ENCODE assay signal across 1 cellular context in genomic region chr16:56332464-56333079, GRCh38.
TF ChIP-seq lines count a peak whose summit lies in the region.

No MANE protein-coding gene starts in this region.

TF ChIP-seq in HepG2, 621 proteins besides CTCF, POLR2A, EP300 and RAD21 (continued from another document):
- TF ChIP-seq, protein P1, sequence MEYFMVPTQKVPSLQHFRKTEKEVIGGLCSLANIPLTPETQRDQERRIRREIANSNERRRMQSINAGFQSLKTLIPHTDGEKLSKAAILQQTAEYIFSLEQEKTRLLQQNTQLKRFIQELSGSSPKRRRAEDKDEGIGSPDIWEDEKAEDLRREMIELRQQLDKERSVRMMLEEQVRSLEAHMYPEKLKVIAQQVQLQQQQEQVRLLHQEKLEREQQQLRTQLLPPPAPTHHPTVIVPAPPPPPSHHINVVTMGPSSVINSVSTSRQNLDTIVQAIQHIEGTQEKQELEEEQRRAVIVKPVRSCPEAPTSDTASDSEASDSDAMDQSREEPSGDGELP (IDR thresholded peaks at IDR 0.05; ENCODE audit: borderline replicate concordance, low read depth): peak; percentile 43; the same call in 1 of the 2 replicates
- TF ChIP-seq, protein P2, sequence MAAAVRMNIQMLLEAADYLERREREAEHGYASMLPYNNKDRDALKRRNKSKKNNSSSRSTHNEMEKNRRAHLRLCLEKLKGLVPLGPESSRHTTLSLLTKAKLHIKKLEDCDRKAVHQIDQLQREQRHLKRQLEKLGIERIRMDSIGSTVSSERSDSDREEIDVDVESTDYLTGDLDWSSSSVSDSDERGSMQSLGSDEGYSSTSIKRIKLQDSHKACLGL (CRISPR knock-in tag; IDR thresholded peaks at IDR 0.05): no peak
- peak; percentile 54; the same call in 1 of the 2 replicates for TF ChIP-seq ZNF891 (CRISPR knock-in tag; IDR thresholded peaks at IDR 0.05)
- no peak for TF ChIP-seq SETDB1 (CRISPR knock-in tag; IDR thresholded peaks at IDR 0.05; ENCODE audit: borderline replicate concordance)
- no peak for TF ChIP-seq ZNF749 (CRISPR knock-in tag; IDR thresholded peaks at IDR 0.05; ENCODE audit: borderline replicate concordance)
- no peak for TF ChIP-seq BHLHE40 (IDR thresholded peaks at IDR 0.05; ENCODE audit: low read length)
- no peak for TF ChIP-seq NAIF1 (CRISPR knock-in tag; IDR thresholded peaks at IDR 0.05; ENCODE audit: borderline replicate concordance)
- TF ChIP-seq ZNF589 (CRISPR knock-in tag; conservative IDR thresholded peaks at IDR 0.05): no peak
- no peak for TF ChIP-seq ZNF264 (CRISPR knock-in tag; IDR thresholded peaks at IDR 0.05)
- no peak for TF ChIP-seq TIGD3 (CRISPR knock-in tag; IDR thresholded peaks at IDR 0.05; ENCODE audit: borderline replicate concordance)
- no peak for TF ChIP-seq JUN (CRISPR knock-in tag; IDR thresholded peaks at IDR 0.05)
- TF ChIP-seq CBX2 (IDR thresholded peaks at IDR 0.05; ENCODE audit: low read depth, low read length): no peak
- TF ChIP-seq CBX2 (CRISPR knock-in tag; IDR thresholded peaks at IDR 0.05; ENCODE audit: low read depth): no peak
- TF ChIP-seq SRSF1 (optimal IDR thresholded peaks at IDR 0.05; ENCODE audit: low read depth, low read length): no peak
- no peak for TF ChIP-seq YEATS4 (CRISPR knock-in tag; IDR thresholded peaks at IDR 0.05; ENCODE audit: borderline replicate concordance)
- no peak for TF ChIP-seq ARNT (IDR thresholded peaks at IDR 0.05)
- TF ChIP-seq ZNF362 (CRISPR knock-in tag; IDR thresholded peaks at IDR 0.05; ENCODE audit: borderline replicate concordance): peak; percentile 35; the same call in 1 of the 2 replicates
- no peak for TF ChIP-seq ZNF17 (CRISPR knock-in tag; IDR thresholded peaks at IDR 0.05)
- no peak for TF ChIP-seq ZNF652 (CRISPR knock-in tag; IDR thresholded peaks at IDR 0.05; ENCODE audit: borderline replicate concordance, low read depth)
- no peak; the same call in 1 of the 2 replicates for TF ChIP-seq ZBTB7A (CRISPR knock-in tag; IDR thresholded peaks at IDR 0.05)
- TF ChIP-seq ZNF275 (CRISPR knock-in tag; IDR thresholded peaks at IDR 0.05; ENCODE audit: borderline replicate concordance): no peak
- no peak for TF ChIP-seq ZNF280D (CRISPR knock-in tag; IDR thresholded peaks at IDR 0.05)
- no peak for TF ChIP-seq IRF9 (CRISPR knock-in tag; IDR thresholded peaks at IDR 0.05; ENCODE audit: borderline replicate concordance)
- no peak for TF ChIP-seq STAT5B (CRISPR knock-in tag; IDR thresholded peaks at IDR 0.05)
- TF ChIP-seq ZNF850 (CRISPR knock-in tag; conservative IDR thresholded peaks at IDR 0.05): no peak
- TF ChIP-seq CBX5 (CRISPR knock-in tag; IDR thresholded peaks at IDR 0.05; ENCODE audit: borderline replicate concordance): peak; percentile 53; the same call in 1 of the 2 replicates
- TF ChIP-seq ZNF136 (CRISPR knock-in tag; IDR thresholded peaks at IDR 0.05; ENCODE audit: low read depth): 0 out of 2 replicates have a peak, but pooled peaks have one; percentile 51
- no peak for TF ChIP-seq BCL3 (CRISPR knock-in tag; IDR thresholded peaks at IDR 0.05)
- TF ChIP-seq XRCC5 (optimal IDR thresholded peaks at IDR 0.05; ENCODE audit: low read length): peak; percentile 89
- TF ChIP-seq, protein P3, sequence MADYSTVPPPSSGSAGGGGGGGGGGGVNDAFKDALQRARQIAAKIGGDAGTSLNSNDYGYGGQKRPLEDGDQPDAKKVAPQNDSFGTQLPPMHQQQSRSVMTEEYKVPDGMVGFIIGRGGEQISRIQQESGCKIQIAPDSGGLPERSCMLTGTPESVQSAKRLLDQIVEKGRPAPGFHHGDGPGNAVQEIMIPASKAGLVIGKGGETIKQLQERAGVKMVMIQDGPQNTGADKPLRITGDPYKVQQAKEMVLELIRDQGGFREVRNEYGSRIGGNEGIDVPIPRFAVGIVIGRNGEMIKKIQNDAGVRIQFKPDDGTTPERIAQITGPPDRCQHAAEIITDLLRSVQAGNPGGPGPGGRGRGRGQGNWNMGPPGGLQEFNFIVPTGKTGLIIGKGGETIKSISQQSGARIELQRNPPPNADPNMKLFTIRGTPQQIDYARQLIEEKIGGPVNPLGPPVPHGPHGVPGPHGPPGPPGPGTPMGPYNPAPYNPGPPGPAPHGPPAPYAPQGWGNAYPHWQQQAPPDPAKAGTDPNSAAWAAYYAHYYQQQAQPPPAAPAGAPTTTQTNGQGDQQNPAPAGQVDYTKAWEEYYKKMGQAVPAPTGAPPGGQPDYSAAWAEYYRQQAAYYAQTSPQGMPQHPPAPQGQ (CRISPR knock-in tag; IDR thresholded peaks at IDR 0.05; ENCODE audit: borderline replicate concordance): no peak
- peak; percentile 79; the same call in 1 of the 2 replicates for TF ChIP-seq ZNF580 (CRISPR knock-in tag; IDR thresholded peaks at IDR 0.05; ENCODE audit: borderline replicate concordance, low read depth)
- peak; percentile 43; the same call in 1 of the 2 replicates for TF ChIP-seq GABPB1 (CRISPR knock-in tag; IDR thresholded peaks at IDR 0.05)
- no peak for TF ChIP-seq ZNF558 (CRISPR knock-in tag; IDR thresholded peaks at IDR 0.05; ENCODE audit: borderline replicate concordance)
- TF ChIP-seq ZNF747 (CRISPR knock-in tag; IDR thresholded peaks at IDR 0.05; ENCODE audit: borderline replicate concordance): no peak
- TF ChIP-seq, protein P4, sequence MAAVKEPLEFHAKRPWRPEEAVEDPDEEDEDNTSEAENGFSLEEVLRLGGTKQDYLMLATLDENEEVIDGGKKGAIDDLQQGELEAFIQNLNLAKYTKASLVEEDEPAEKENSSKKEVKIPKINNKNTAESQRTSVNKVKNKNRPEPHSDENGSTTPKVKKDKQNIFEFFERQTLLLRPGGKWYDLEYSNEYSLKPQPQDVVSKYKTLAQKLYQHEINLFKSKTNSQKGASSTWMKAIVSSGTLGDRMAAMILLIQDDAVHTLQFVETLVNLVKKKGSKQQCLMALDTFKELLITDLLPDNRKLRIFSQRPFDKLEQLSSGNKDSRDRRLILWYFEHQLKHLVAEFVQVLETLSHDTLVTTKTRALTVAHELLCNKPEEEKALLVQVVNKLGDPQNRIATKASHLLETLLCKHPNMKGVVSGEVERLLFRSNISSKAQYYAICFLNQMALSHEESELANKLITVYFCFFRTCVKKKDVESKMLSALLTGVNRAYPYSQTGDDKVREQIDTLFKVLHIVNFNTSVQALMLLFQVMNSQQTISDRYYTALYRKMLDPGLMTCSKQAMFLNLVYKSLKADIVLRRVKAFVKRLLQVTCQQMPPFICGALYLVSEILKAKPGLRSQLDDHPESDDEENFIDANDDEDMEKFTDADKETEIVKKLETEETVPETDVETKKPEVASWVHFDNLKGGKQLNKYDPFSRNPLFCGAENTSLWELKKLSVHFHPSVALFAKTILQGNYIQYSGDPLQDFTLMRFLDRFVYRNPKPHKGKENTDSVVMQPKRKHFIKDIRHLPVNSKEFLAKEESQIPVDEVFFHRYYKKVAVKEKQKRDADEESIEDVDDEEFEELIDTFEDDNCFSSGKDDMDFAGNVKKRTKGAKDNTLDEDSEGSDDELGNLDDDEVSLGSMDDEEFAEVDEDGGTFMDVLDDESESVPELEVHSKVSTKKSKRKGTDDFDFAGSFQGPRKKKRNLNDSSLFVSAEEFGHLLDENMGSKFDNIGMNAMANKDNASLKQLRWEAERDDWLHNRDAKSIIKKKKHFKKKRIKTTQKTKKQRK (IDR thresholded peaks at IDR 0.05; ENCODE audit: low read length): no peak
- TF ChIP-seq HNRNPL (IDR thresholded peaks at IDR 0.05; ENCODE audit: low read depth, low read length): no peak
TF ChIP-seq in HepG2: peak in this region for 100.
